25 cellular contexts compared by ENCODE assay signal in the genomic region with DNA sequence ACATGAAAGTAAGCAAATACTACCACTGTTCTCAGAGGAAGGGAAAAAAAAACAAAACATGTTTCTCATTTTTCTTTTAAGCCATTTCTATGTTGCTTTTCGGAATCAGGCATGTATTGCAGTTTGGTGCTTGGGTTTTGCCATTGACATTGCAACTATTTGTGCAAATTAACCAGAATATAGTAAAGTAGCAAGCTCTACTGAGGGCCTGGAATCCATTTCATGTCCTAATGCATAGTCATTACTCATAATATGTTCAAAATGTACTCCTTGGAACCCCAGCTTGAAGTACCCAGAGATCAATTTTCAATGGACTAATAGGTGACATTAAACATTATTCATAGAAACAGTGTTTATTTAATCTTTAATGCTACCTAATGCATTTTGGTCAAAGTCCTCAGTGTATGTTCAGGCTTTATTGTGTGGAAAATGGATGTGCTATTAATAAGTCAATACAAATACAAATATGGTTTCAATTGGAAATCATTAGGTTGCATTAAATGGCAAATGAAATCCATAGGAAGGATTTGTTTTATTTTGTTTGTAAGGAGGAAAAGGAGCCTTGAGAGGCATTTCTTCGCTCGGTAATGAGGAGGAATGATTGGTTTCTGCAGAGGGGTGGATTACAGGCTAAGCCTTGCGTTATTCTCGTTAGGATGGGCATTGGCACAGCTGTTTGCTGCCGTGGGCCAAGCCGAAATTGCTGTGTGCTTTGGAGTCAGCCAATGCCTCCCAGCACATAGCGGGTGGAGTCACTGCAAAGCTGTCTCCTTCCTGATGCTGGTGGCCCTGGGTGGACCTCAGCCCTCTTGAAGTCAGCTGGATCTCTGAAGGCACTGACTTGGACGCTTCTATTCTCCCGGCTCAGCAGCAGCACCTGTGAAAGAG. TPM values are rescaled to one million over a fixed set of nuclear protein-coding genes. Genes with fewer than 3 reads are reported as not detected.
A peak's percentile ranks its signal among the peaks of the same experiment; 100 is the strongest.
DNase-seq lines count a peak whose midpoint lies in the region; ATAC-seq, FAIRE-seq and TF ChIP-seq lines count a peak whose summit lies in the region.
"Had no signal": no experiment of that assay in that cellular context is flagged by ENCODE, and none has a peak within 500 bp of the region (broad histone marks: within the 10 kb centered on the region; RNA-seq: fewer than 3 reads in every experiment).

No MANE protein-coding gene starts in this region.

- no peak overlapping the region for H2AFZ ChIP-seq in neuronal stem cell (ENCODE audit: low read length)

- no peak overlapping the region for H3K18ac ChIP-seq in neuronal stem cell (ENCODE audit: low read length)

- H3K4me2 ChIP-seq in neuronal stem cell (ENCODE audit: insufficient read depth, low read length, poor library complexity, severe bottlenecking): no peak overlapping the region
- H3K4me2 ChIP-seq: BLaER1 had no signal

- no peak overlapping the region for H3K4me3 Mint-ChIP-seq in WTC11
- no peak overlapping the region for H3K4me3 Mint-ChIP-seq in nephron progenitor cell
- H3K4me3 Mint-ChIP-seq: CD14-positive monocyte; CD4-positive, alpha-beta memory T cell; CD4-positive, CD25-positive, alpha-beta regulatory T cell; CD8-positive, alpha-beta memory T cell had no signal

- H3K4me1 Mint-ChIP-seq in WTC11 (peaks cover 19% of the 10 kb centered on the region), nephron progenitor cell (peaks cover 19% of the 10 kb centered on the region)
- H3K4me1 Mint-ChIP-seq: CD14-positive monocyte; CD4-positive, alpha-beta memory T cell; CD4-positive, CD25-positive, alpha-beta regulatory T cell; CD8-positive, alpha-beta memory T cell had no signal

- H2BK15ac ChIP-seq in neuronal stem cell (ENCODE audit: low read length): peak overlapping the region; percentile 25

- no peak overlapping the region for H4K91ac ChIP-seq in neuronal stem cell (ENCODE audit: low read depth, low read length, poor library complexity)

- CTCF ChIA-PET in WTC11 (lab: Charles Lee): interaction anchor here (1.0 kb wide), 1 partner anchor 37 kb away, joined by 3 read pairs; no protein-coding TSS in a partner anchor

- DNase-seq in SJCRH30: peak; percentile 53 to 72
- no peak for DNase-seq in WTC11 (ENCODE audit: low spot score)
- DNase-seq in nephron progenitor cell: no peak
- no peak for DNase-seq in neuronal stem cell (ENCODE audit: low spot score)
- DNase-seq in RCC 7860 (ENCODE audit: low spot score): no peak
- no peak for DNase-seq in suprapubic skin (ENCODE audit: low spot score in 2 of 2)
- DNase-seq in activated T-cell treated with anti-CD3 and anti-CD28 coated beads, Interleukin-2, amount 50 U/mL, for 1 hour: no peak
- DNase-seq: 8988T; ACHN; C1 segment of cervical spinal cord; CD4-positive, alpha-beta memory T cell; CD4-positive, CD25-positive, alpha-beta regulatory T cell; CD8-positive, alpha-beta memory T cell; COR-L47; DMS79 treated with DMSO at 0.1 percent for 48 hours; GF-D8 had no signal

- H3K9me3 Mint-ChIP-seq in WTC11: no peaks in the 10 kb centered on the region
- H3K9me3 Mint-ChIP-seq in nephron progenitor cell: peaks cover 4% of the 10 kb centered on the region

- POLR2A ChIA-PET in WTC11 (lab: Charles Lee): no interaction called here

- H3K9me3 ChIP-seq in SJCRH30 (replicated peaks) (no peaks in the 10 kb centered on the region), neuronal stem cell (replicated peaks in 1 of 2; ENCODE audit: control insufficient read depth in 2 of 2, insufficient read depth in 1 of 2, low read depth in 1 of 2, low read length in 2 of 2) (no peaks in the 10 kb centered on the region), suprapubic skin (no peaks in the 10 kb centered on the region)
- H3K9me3 ChIP-seq: BLaER1 had no signal

- no peak for TF ChIP-seq POLR2A in suprapubic skin (IDR thresholded peaks at IDR 0.05)

- no peaks in the 10 kb centered on the region for H3K36me3 ChIP-seq in SJCRH30
- H3K36me3 ChIP-seq in neuronal stem cell (replicated peaks in 1 of 2; ENCODE audit: control insufficient read depth in 2 of 2, insufficient read depth in 2 of 2, low read length in 2 of 2): no peaks in the 10 kb centered on the region
- no peaks in the 10 kb centered on the region for H3K36me3 ChIP-seq in suprapubic skin
- H3K36me3 ChIP-seq: BE2C, BLaER1 had no signal

- H3K27me3 ChIP-seq in SJCRH30: no peaks in the 10 kb centered on the region
- no peaks in the 10 kb centered on the region for H3K27me3 ChIP-seq in neuronal stem cell (ENCODE audit: control insufficient read depth in 3 of 3, insufficient read depth in 3 of 3, low read depth in 1 of 3, low read length in 3 of 3)
- H3K27me3 ChIP-seq in suprapubic skin: no peaks in the 10 kb centered on the region
- H3K27me3 ChIP-seq: BE2C, BLaER1 had no signal

- H3K79me1 ChIP-seq in neuronal stem cell (ENCODE audit: low read depth, low read length): no peaks in the 10 kb centered on the region

- WGBS in neuronal stem cell (ENCODE audit: extremely low coverage in 2 of 2, insufficient read length in 2 of 2, insufficient replicate concordance in 1 of 2), 2 donors: no CpG with 5 or more reads among the region's 10 CpGs
- WGBS in suprapubic skin: 42% methylated on average over 10 of the region's 10 CpGs

- H3K4me1 ChIP-seq in SJCRH30 (peaks cover 37% of the 10 kb centered on the region), neuronal stem cell (ENCODE audit: control insufficient read depth in 2 of 2, insufficient read depth in 1 of 2, low read depth in 1 of 2, low read length in 2 of 2) (peaks cover 0 to 7% of the 10 kb centered on the region in 2 donors), suprapubic skin (no peaks in the 10 kb centered on the region)
- H3K4me1 ChIP-seq: BE2C had no signal

- H3K27me3 Mint-ChIP-seq in WTC11 (ENCODE audit: low read depth): peaks cover 6% of the 10 kb centered on the region
- H3K27me3 Mint-ChIP-seq in nephron progenitor cell (ENCODE audit: low read depth, poor library complexity): peaks cover 4% of the 10 kb centered on the region

- ATAC-seq in WTC11: no peak
- ATAC-seq in HG02759 (IDR thresholded peaks at IDR 0.05; ENCODE audit: unreplicated experiment): no peak

- H3K9ac ChIP-seq in neuronal stem cell (ENCODE audit: low read depth, low read length, poor library complexity): no peak overlapping the region
- H3K9ac ChIP-seq: BLaER1 had no signal

- H3K23ac ChIP-seq in neuronal stem cell (ENCODE audit: low read depth, low read length, poor library complexity): no peak overlapping the region

- no peak for FAIRE-seq in RCC 7860 (lab: Jason Lieb, UNC)
- FAIRE-seq: A204.1, G401.6, GM12891, GM19239 had no signal

- H3K4ac ChIP-seq in neuronal stem cell (ENCODE audit: low read length): no peak overlapping the region

- H3K27ac Mint-ChIP-seq in WTC11: peak overlapping the region; percentile 55; the same call in 1 of the 2 replicates
- peak overlapping the region; percentile 53 for H3K27ac Mint-ChIP-seq in nephron progenitor cell
- H3K27ac Mint-ChIP-seq: CD4-positive, alpha-beta memory T cell; CD4-positive, CD25-positive, alpha-beta regulatory T cell; CD8-positive, alpha-beta memory T cell had no signal

- no peak overlapping the region for H2BK5ac ChIP-seq in neuronal stem cell (ENCODE audit: low read length)

- no peak overlapping the region for H3K14ac ChIP-seq in neuronal stem cell (ENCODE audit: low read length)

- H3K4me3 ChIP-seq in SJCRH30: no peak overlapping the region
- H3K4me3 ChIP-seq in neuronal stem cell (ENCODE audit: low read length in 2 of 2): peak overlapping the region in 1 of 2 donors; percentile 2
- H3K4me3 ChIP-seq in suprapubic skin: no peak overlapping the region
- H3K4me3 ChIP-seq: BLaER1 had no signal

- no peaks in the 10 kb centered on the region for H3K36me3 Mint-ChIP-seq in WTC11
- H3K36me3 Mint-ChIP-seq in nephron progenitor cell (ENCODE audit: low read depth): no peaks in the 10 kb centered on the region
- H3K36me3 Mint-ChIP-seq: CD14-positive monocyte; CD4-positive, alpha-beta memory T cell; CD4-positive, CD25-positive, alpha-beta regulatory T cell; CD8-positive, alpha-beta memory T cell had no signal

- peak overlapping the region; percentile 64 for H2AK5ac ChIP-seq in neuronal stem cell (ENCODE audit: low read depth, low read length)

- H4K8ac ChIP-seq in neuronal stem cell (ENCODE audit: low read depth, low read length): no peak overlapping the region

- TF ChIP-seq EP300 in suprapubic skin (IDR thresholded peaks at IDR 0.05): no peak

- no peak overlapping the region for H2BK12ac ChIP-seq in neuronal stem cell (ENCODE audit: low read length)

- TF ChIP-seq CTCF in WTC11 (IDR thresholded peaks at IDR 0.05) (no peak), nephron progenitor cell (IDR thresholded peaks at IDR 0.05) (no peak), suprapubic skin (IDR thresholded peaks at IDR 0.05) (no peak)

- no peak overlapping the region for H2BK120ac ChIP-seq in neuronal stem cell (ENCODE audit: low read depth, low read length)

- no peak overlapping the region for H3K27ac ChIP-seq in SJCRH30
- no peak overlapping the region for H3K27ac ChIP-seq in neuronal stem cell (replicated peaks; ENCODE audit: low read length)
- no peak overlapping the region for H3K27ac ChIP-seq in suprapubic skin
- H3K27ac ChIP-seq: BLaER1 had no signal

TF ChIP-seq in WTC11, 78 proteins besides CTCF, POLR2A, EP300 and RAD21 (continues in another document):
- TF ChIP-seq, protein P1, sequence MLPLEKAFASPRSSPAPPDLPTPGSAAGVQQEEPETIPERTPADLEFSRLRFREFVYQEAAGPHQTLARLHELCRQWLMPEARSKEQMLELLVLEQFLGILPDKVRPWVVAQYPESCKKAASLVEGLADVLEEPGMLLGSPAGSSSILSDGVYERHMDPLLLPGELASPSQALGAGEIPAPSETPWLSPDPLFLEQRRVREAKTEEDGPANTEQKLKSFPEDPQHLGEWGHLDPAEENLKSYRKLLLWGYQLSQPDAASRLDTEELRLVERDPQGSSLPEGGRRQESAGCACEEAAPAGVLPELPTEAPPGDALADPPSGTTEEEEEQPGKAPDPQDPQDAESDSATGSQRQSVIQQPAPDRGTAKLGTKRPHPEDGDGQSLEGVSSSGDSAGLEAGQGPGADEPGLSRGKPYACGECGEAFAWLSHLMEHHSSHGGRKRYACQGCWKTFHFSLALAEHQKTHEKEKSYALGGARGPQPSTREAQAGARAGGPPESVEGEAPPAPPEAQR (CRISPR knock-in tag; IDR thresholded peaks at IDR 0.05): no peak

RNA-seq across cellular contexts. Expression of a gene that starts 56.4 kb away (rescaled TPM):
- total RNA-seq in SJCRH30 (2014; rRNA removed; shearing (Covaris generic)): 185 and 190 TPM in 2 replicates
- total RNA-seq in WTC11 (2021) (68.3 to 77.5 TPM (median 75.3 TPM) in 3 replicates), suprapubic skin (1 to 10 TPM in 2 of 4 donors, under 1 TPM in 2; 0.57 to 3.8 (median 1.6) TPM)
- polyA plus RNA-seq in neuronal stem cell (2013, experiment 1 of 2): 43.3 TPM
- 44.3 TPM for polyA plus RNA-seq in neuronal stem cell (2013, experiment 2 of 2)
- total RNA-seq: CD8-positive, alpha-beta memory T cell had no signal
- polyA plus RNA-seq: AG04450; CD14-positive monocyte; CD4-positive, alpha-beta memory T cell; CD8-positive, alpha-beta memory T cell had no signal

Comparison
In these comparisons a context has a peak if more than half of its experiments do, and no peak if none do; other contexts are left out.
1. DNase-seq: peak in SJCRH30 (2 of 2); none in WTC11 (single experiment), nephron progenitor cell (single experiment), neuronal stem cell (single experiment), RCC 7860 (single experiment), suprapubic skin (0 of 2) and activated T-cell treated with anti-CD3 and anti-CD28 coated beads, Interleukin-2, amount 50 U/mL, for 1 hour (single experiment).
2. RNA of a gene that starts 56.4 kb away (total RNA-seq): 185 to 190 TPM in SJCRH30 and 68.3 to 77.5 TPM in WTC11; 0.57 to 3.8 TPM in suprapubic skin; every median in the first group is over 10 times any median in the second.